Comparison of ENCODE assay signal across 8 cellular contexts in the genomic region with DNA sequence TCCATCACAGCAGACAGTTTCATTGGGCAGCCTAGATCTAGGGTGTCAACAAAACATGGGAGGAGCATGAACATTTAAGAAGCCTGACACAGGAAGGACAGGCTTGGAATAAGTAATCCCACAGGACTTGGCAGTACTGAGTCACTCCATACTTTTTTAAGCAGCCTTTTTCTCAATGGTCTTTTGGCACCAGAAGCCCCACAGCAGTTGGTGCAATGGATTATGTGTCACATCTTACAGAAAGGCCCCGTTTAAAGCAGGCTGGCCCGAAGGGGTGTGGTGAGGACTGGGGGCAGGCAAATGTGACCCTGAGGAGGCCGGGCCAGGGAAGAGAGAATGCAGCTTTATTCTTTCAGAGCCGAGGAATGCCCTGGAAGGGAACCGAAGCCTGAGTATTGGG. TPM values are rescaled to one million over a fixed set of nuclear protein-coding genes. Genes with fewer than 3 reads are reported as not detected.
DNase-seq lines count a peak whose midpoint lies in the region; ATAC-seq and TF ChIP-seq lines count a peak whose summit lies in the region.

No MANE protein-coding gene starts in this region.

- intact Hi-C loops in Right ventricle myocardium superior (cut with DNase I) = no loop called here
- intact Hi-C loops in gastrocnemius medialis (cut with DNase I; ENCODE audit: low total_unique reads) = loop anchor here (2.0 kb wide), 1 partner anchor 24 kb away; no protein-coding TSS in a partner anchor

- H3K9me3 ChIP-seq in adipocyte (ENCODE audit: control insufficient read depth, low read length) = no peaks in the 10 kb centered on the region
- H3K9me3 ChIP-seq in gastrocnemius medialis = no peaks in the 10 kb centered on the region

- H3K36me3 ChIP-seq in adipocyte (ENCODE audit: control insufficient read depth, insufficient read depth, low read length, severe bottlenecking) (no peaks in the 10 kb centered on the region), gastrocnemius medialis (no peaks in the 10 kb centered on the region)

- H3K9ac ChIP-seq in adipocyte (ENCODE audit: low read length) = peak overlapping the region; percentile 57

- no peak for TF ChIP-seq CTCF in gastrocnemius medialis (IDR thresholded peaks at IDR 0.05 in 4 of 5, conservative IDR thresholded peaks at IDR 0.05 in 1 of 5)

- H3K4me3 ChIP-seq in adipocyte (ENCODE audit: low read length) (peak overlapping the region; percentile 59), gastrocnemius medialis (peak overlapping the region in 1 of 4 donors; percentile 23)

- TF ChIP-seq POLR2A in gastrocnemius medialis (IDR thresholded peaks at IDR 0.05) = no peak

- DNase-seq in ELR (ENCODE audit: low read depth) (peak; percentile 91), adipocyte (ENCODE audit: low read depth) (peak; percentile 72), Right ventricle myocardium superior (peak; percentile 61), gastrocnemius medialis (peak in 1 of 2 donors; percentile 65), HUDEP-2 (lab: John Stamatoyannopoulos, UW; ENCODE audit: unreplicated experiment in 76 of 76) (no peak)
- DNase-seq in effector CD8-positive, alpha-beta T cell (lab: John Stamatoyannopoulos, UW) = no peak

- H3K4me1 ChIP-seq in adipocyte (ENCODE audit: control insufficient read depth, insufficient read depth, low read length) = peaks cover 41% of the 10 kb centered on the region
- H3K4me1 ChIP-seq in gastrocnemius medialis = peaks cover 43 to 61% of the 10 kb centered on the region in 2 donors

- in situ Hi-C loops in gastrocnemius medialis (cut with MboI; ENCODE audit: low sequenced_read_pairs in 4 of 4) = no loop called here

- H3K27ac ChIP-seq in gastrocnemius medialis = peak overlapping the region; percentile 47 to 78 (median 76)

- no peaks in the 10 kb centered on the region for H3K27me3 ChIP-seq in adipocyte (replicated peaks; ENCODE audit: control insufficient read depth, insufficient read depth, low read length)
- H3K27me3 ChIP-seq in gastrocnemius medialis = no peaks in the 10 kb centered on the region

- peak; percentile 43 for ATAC-seq in Right ventricle myocardium superior (ENCODE audit: poor library complexity)
- ATAC-seq in gastrocnemius medialis = peak; percentile 70 to 88
- ATAC-seq in HG03025 (IDR thresholded peaks at IDR 0.05; ENCODE audit: low FRiP score, unreplicated experiment) = no peak
- no peak for ATAC-seq in HG02798 (IDR thresholded peaks at IDR 0.05; ENCODE audit: poor library complexity, unreplicated experiment)

RNA-seq across cellular contexts. Expression of a gene that starts 26.6 kb away (rescaled TPM):
- total RNA-seq in Right ventricle myocardium superior (391 TPM), gastrocnemius medialis (100 to 1,000 TPM; 107 to 191 (median 119) TPM)

Comparison
In these comparisons a context has a peak if more than half of its experiments do, and no peak if none do; other contexts are left out.
1. DNase-seq: peak in ELR (single experiment), adipocyte (single experiment) and Right ventricle myocardium superior (single experiment); none in effector CD8-positive, alpha-beta T cell (single experiment) and HUDEP-2 (0 of 76).
2. ATAC-seq: peak in Right ventricle myocardium superior (single experiment) and gastrocnemius medialis (2 of 2); none in HG03025 (single experiment) and HG02798 (single experiment).